21 cellular contexts compared by ENCODE assay signal in genomic region chr20:14497004-14497403, GRCh38.
"Had no signal": no experiment of that assay in that cellular context is flagged by ENCODE, and none has a peak within 500 bp of the region (broad histone marks: within the 10 kb centered on the region; RNA-seq: fewer than 3 reads in every experiment).

No MANE protein-coding gene starts in this region.

- H3K36me3 ChIP-seq: esophagus squamous epithelium, gastroesophageal sphincter, neutrophil, ovary, right lobe of liver, vagina, WERI-Rb-1 had no signal

- ATAC-seq: activated CD8-positive, alpha-beta T cell treated with anti-CD3 and anti-CD28 coated beads, Interleukin-2, amount 10 ng/mL, durations not matched to agents 7 days and 5 days; effector memory CD8-positive, alpha-beta T cell; gastroesophageal sphincter; left ventricle myocardium superior; right lobe of liver; stimulated activated naive B cell treated with anti-CD40 and anti-IgM and Interleukin-4, amounts not matched to agents 10 μg/mL and 1 μg/mL and 100 μg/mL, for 72 hours had no signal

- H3K9me3 ChIP-seq: esophagus squamous epithelium, gastroesophageal sphincter, neutrophil, ovary, right lobe of liver, testis, vagina had no signal

- H3K27me3 ChIP-seq: esophagus squamous epithelium, gastroesophageal sphincter, neutrophil, ovary, right lobe of liver, testis, vagina had no signal

- H3K27ac ChIP-seq: esophagus squamous epithelium, gastroesophageal sphincter, neutrophil, ovary, right lobe of liver, testis, vagina, WERI-Rb-1 had no signal

- H3K4me1 ChIP-seq: esophagus squamous epithelium, right lobe of liver, vagina had no signal

- DNase-seq: activated CD4-positive, alpha-beta T cell treated with anti-CD3 and anti-CD28 coated beads, Interleukin-2, amount 50 U/mL, for 1 hour; activated CD4-positive, CD25-positive, alpha-beta regulatory T cell treated with anti-CD3 and anti-CD28 coated beads, Interleukin-2, amount 50 U/mL, for 72 hours; activated CD8-positive, alpha-beta T cell treated with anti-CD3 and anti-CD28 coated beads, Interleukin-2, amount 10 ng/mL, durations not matched to agents 7 days and 5 days; activated gamma-delta T cell; aorta; effector memory CD8-positive, alpha-beta T cell; esophagus squamous epithelium; head of caudate nucleus; left ventricle myocardium superior; midbrain; ovary; right lobe of liver; stimulated activated CD4-positive, alpha-beta T cell treated with anti-CD3 and anti-CD28 coated beads, Interleukin-2, amount 100 ng/mL, for 48 hours; stimulated activated CD8-positive, alpha-beta memory T cell treated with anti-CD3 and anti-CD28 coated beads, Interleukin-4, amount 100 ng/mL, for 48 hours; stimulated activated naive B cell treated with anti-CD40 and anti-IgM and Interleukin-4, amounts not matched to agents 10 μg/mL and 1 μg/mL and 100 μg/mL, for 72 hours; testis; trophoblast cell; WERI-Rb-1 had no signal

- H3K4me3 ChIP-seq: esophagus squamous epithelium, gastroesophageal sphincter, ovary, right lobe of liver, testis, vagina had no signal
